Comparison of ENCODE assay signal across 16 cellular contexts in genomic region chr12:14572401-14572800, GRCh38. TPM values are rescaled to one million over a fixed set of nuclear protein-coding genes. Genes with fewer than 3 reads are reported as not detected.
DNase-seq lines count a peak whose midpoint lies in the region; ATAC-seq, FAIRE-seq and TF ChIP-seq lines count a peak whose summit lies in the region.
"Had no signal": no experiment of that assay in that cellular context is flagged by ENCODE, and none has a peak within 500 bp of the region (broad histone marks: within the 10 kb centered on the region; RNA-seq: fewer than 3 reads in every experiment).

No MANE protein-coding gene starts in this region.

- TF ChIP-seq CTCF in bronchial epithelial cell (IDR thresholded peaks at IDR 0.05; ENCODE audit: insufficient read depth, low read length, severe bottlenecking) (peak; percentile 15), D721Med (IDR thresholded peaks at IDR 0.05; ENCODE audit: insufficient read depth, missing control alignments) (no peak), tibial artery (IDR thresholded peaks at IDR 0.05) (no peak)

- intact Hi-C loops in tibial artery (cut with DNase I; ENCODE audit: low total_unique reads), result no loop called here

- no peak for TF ChIP-seq POLR2A in GM12891 (IDR thresholded peaks at IDR 0.05; ENCODE audit: low read depth, low read length)

- no peaks in the 10 kb centered on the region for H3K9me3 ChIP-seq in tibial artery
- H3K9me3 ChIP-seq: lower lobe of right lung had no signal

- no peak for ATAC-seq in GM19351 (IDR thresholded peaks at IDR 0.05; ENCODE audit: unreplicated experiment)
- ATAC-seq: lower lobe of right lung had no signal

- DNase-seq in AML-193 (lab: John Stamatoyannopoulos, UW), result peak; percentile 18 to 29
- DNase-seq in GM12891 (ENCODE audit: insufficient read length, low spot score), result no peak
- peak; percentile 13 for DNase-seq in MV-4-11 (lab: John Stamatoyannopoulos, UW)
- DNase-seq in bronchial epithelial cell (ENCODE audit: low read depth), result no peak
- no peak for DNase-seq in D721Med (ENCODE audit: insufficient read length, low spot score)
- no peak for DNase-seq in COLO829 (ENCODE audit: low spot score)
- DNase-seq in tibial artery, result no peak
- DNase-seq: activated T-cell treated with anti-CD3 and anti-CD28 coated beads for 4 hours; amygdala; CD4-positive, alpha-beta T cell; EL; GM23248; lower lobe of right lung had no signal

- H3K36me3 ChIP-seq in bronchial epithelial cell (ENCODE audit: control insufficient read depth, insufficient read depth, low read length) (no peaks in the 10 kb centered on the region), tibial artery (no peaks in the 10 kb centered on the region)
- H3K36me3 ChIP-seq: lower lobe of right lung had no signal

- no peak overlapping the region for H3K4me3 ChIP-seq in bronchial epithelial cell (ENCODE audit: low read depth, low read length)
- no peak overlapping the region for H3K4me3 ChIP-seq in tibial artery
- H3K4me3 ChIP-seq: GM23248, lower lobe of right lung had no signal

- peaks cover 2% of the 10 kb centered on the region for H3K27me3 ChIP-seq in bronchial epithelial cell (ENCODE audit: control insufficient read depth, insufficient read depth, low read length)
- no peaks in the 10 kb centered on the region for H3K27me3 ChIP-seq in tibial artery

- H3K4me1 ChIP-seq in tibial artery, result peaks cover 0 to 6% (median 0%) of the 10 kb centered on the region in 4 donors

- FAIRE-seq in GM12891 (lab: Jason Lieb, UNC) (peak; percentile 13), bronchial epithelial cell (lab: Jason Lieb, UNC) (no peak), D721Med (lab: Jason Lieb, UNC) (no peak)
- FAIRE-seq: GM12892 had no signal

- H3K27ac ChIP-seq in tibial artery, result no peak overlapping the region
- H3K27ac ChIP-seq: GM23248, lower lobe of right lung, RWPE1 had no signal

TF ChIP-seq in GM12891, 5 proteins besides CTCF, POLR2A, EP300 and RAD21:
- TF ChIP-seq POU2F2 (IDR thresholded peaks at IDR 0.05; ENCODE audit: low read depth, low read length), result no peak
- no peak for TF ChIP-seq PAX5 (IDR thresholded peaks at IDR 0.05; ENCODE audit: insufficient read depth, low read length, severe bottlenecking)
- TF ChIP-seq POLR2AphosphoS5 (IDR thresholded peaks at IDR 0.05; ENCODE audit: low read depth, low read length), result no peak
- no peak for TF ChIP-seq TAF1 (IDR thresholded peaks at IDR 0.05; ENCODE audit: low read depth, low read length)
- no peak for TF ChIP-seq SPI1 (IDR thresholded peaks at IDR 0.05; ENCODE audit: low read depth, low read length)

RNA-seq across cellular contexts. Expression of gene PLBD1, which starts 4.7 kb away (rescaled TPM):
- 0.98 TPM for polyA plus RNA-seq in GM12891 (2012; ENCODE audit: low read depth, missing spikeins)
- 1.1 and 5.4 TPM in 2 replicates for total RNA-seq in bronchial epithelial cell

Comparison
In these comparisons a context has a peak if more than half of its experiments do, and no peak if none do; other contexts are left out.
1. DNase-seq: peak in AML-193 (2 of 2) and MV-4-11 (single experiment); none in GM12891 (single experiment), bronchial epithelial cell (single experiment), D721Med (single experiment), COLO829 (single experiment) and tibial artery (0 of 2).